Comparison of ENCODE assay signal across 8 cellular contexts in the genomic region with DNA sequence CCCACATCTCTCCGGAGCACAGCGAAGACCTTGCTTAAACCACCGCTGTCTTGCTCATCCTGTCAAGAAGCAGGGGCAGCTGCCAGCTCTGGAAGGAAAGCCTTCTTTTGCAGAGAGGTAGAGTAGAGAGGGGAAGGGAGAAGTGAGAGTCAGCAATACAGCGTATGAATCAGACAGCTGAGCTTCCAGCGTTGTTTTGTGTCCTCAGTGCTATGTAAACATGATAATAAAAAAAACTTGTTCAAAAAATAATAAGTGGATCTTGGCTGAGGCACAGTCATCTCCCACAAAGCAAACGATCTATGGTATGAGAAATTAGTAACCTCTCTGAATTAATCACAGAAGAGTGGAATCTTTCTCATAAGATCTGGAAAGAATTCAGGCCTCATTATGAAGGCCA.
DNase-seq lines count a peak whose midpoint lies in the region; ATAC-seq and TF ChIP-seq lines count a peak whose summit lies in the region.

No MANE protein-coding gene starts in this region.

- ATAC-seq in activated CD4-positive, CD25-positive, alpha-beta regulatory T cell treated with anti-CD3 and anti-CD28 coated beads, Interleukin-2, amount 50 U/mL, for 24 hours = peak; percentile 27 to 30
- no peak for ATAC-seq in HG02763 (IDR thresholded peaks at IDR 0.05; ENCODE audit: unreplicated experiment)

- H3K4me3 ChIP-seq in fibroblast of pulmonary artery (replicated peaks; ENCODE audit: low read depth, low read length) (no peak overlapping the region), stomach smooth muscle (ENCODE audit: low read length in 2 of 2) (peak overlapping the region in 1 of 2 donors; percentile 59)

- H3K9ac ChIP-seq in stomach smooth muscle (ENCODE audit: low read length in 2 of 2) = peak overlapping the region in 1 of 2 donors; percentile 47

- H3K27me3 ChIP-seq in stomach smooth muscle (ENCODE audit: control insufficient read depth in 1 of 2, insufficient read depth in 2 of 2, low read length in 2 of 2) = no peaks in the 10 kb centered on the region

- no peaks in the 10 kb centered on the region for H3K36me3 ChIP-seq in stomach smooth muscle (ENCODE audit: control insufficient read depth in 2 of 2, insufficient read depth in 2 of 2, low read length in 2 of 2)

- peaks cover 45% of the 10 kb centered on the region for H3K4me1 ChIP-seq in stomach smooth muscle (ENCODE audit: control insufficient read depth, insufficient read depth, low read length)

- H3K9me3 ChIP-seq in stomach smooth muscle (ENCODE audit: control insufficient read depth in 2 of 2, low read length in 2 of 2) = no peaks in the 10 kb centered on the region

- DNase-seq in activated CD4-positive, CD25-positive, alpha-beta regulatory T cell treated with anti-CD3 and anti-CD28 coated beads, Interleukin-2, amount 50 U/mL, for 72 hours = no peak
- DNase-seq in NOMO-1 treated with DMSO at 0.1 percent for 48 hours (lab: John Stamatoyannopoulos, UW; ENCODE audit: unreplicated experiment) = peak; percentile 76
- DNase-seq in fibroblast of pulmonary artery (ENCODE audit: low read depth) = peak; percentile 48
- no peak for DNase-seq in NCI-H446 treated with DMSO at 0.1 percent for 48 hours (lab: John Stamatoyannopoulos, UW)
- DNase-seq in stimulated activated CD4-positive, alpha-beta T cell treated with anti-CD3 and anti-CD28 coated beads, Interleukin-2, amount 100 ng/mL, for 24 hours = no peak

- H3K27ac ChIP-seq in stomach smooth muscle (ENCODE audit: low read length) = peak overlapping the region; percentile 66

- no peak for TF ChIP-seq CTCF in fibroblast of pulmonary artery (IDR thresholded peaks at IDR 0.05; ENCODE audit: low read length, missing control alignments)

Comparison
In these comparisons a context has a peak if more than half of its experiments do, and no peak if none do; other contexts are left out.
1. DNase-seq: peak in NOMO-1 treated with DMSO at 0.1 percent for 48 hours (single experiment) and fibroblast of pulmonary artery (single experiment); none in activated CD4-positive, CD25-positive, alpha-beta regulatory T cell treated with anti-CD3 and anti-CD28 coated beads, Interleukin-2, amount 50 U/mL, for 72 hours (single experiment), NCI-H446 treated with DMSO at 0.1 percent for 48 hours (single experiment) and stimulated activated CD4-positive, alpha-beta T cell treated with anti-CD3 and anti-CD28 coated beads, Interleukin-2, amount 100 ng/mL, for 24 hours (0 of 2).